In genomic region chr14:101635238-101636080, GRCh38 we compare ENCODE assay signal across 1 cellular context.
TF ChIP-seq lines count a peak whose summit lies in the region.

No MANE protein-coding gene starts in this region.

TF ChIP-seq in A549, 52 proteins besides CTCF, POLR2A, EP300 and RAD21 (continued from another document):
- TF ChIP-seq ATOH8 (CRISPR knock-in tag; IDR thresholded peaks at IDR 0.05; ENCODE audit: low read depth) (no peak), ZFP36 (IDR thresholded peaks at IDR 0.05; ENCODE audit: borderline replicate concordance, partially characterized antibody) (no peak), NR3C1 (IDR thresholded peaks at IDR 0.05) (no peak), MAX (IDR thresholded peaks at IDR 0.05) (no peak), HOXA7 (CRISPR knock-in tag; IDR thresholded peaks at IDR 0.05) (no peak), REST (IDR thresholded peaks at IDR 0.05) (no peak), RNF2 (IDR thresholded peaks at IDR 0.05; ENCODE audit: borderline replicate concordance, low read depth) (no peak), CHD2 (IDR thresholded peaks at IDR 0.05; ENCODE audit: low read length, partially characterized antibody) (no peak), TFCP2L1 (CRISPR knock-in tag; IDR thresholded peaks at IDR 0.05) (no peak), CBX8 (IDR thresholded peaks at IDR 0.05) (no peak), RFX5 (IDR thresholded peaks at IDR 0.05) (no peak)
